Comparison of ENCODE assay signal across 16 cellular contexts in the genomic region with DNA sequence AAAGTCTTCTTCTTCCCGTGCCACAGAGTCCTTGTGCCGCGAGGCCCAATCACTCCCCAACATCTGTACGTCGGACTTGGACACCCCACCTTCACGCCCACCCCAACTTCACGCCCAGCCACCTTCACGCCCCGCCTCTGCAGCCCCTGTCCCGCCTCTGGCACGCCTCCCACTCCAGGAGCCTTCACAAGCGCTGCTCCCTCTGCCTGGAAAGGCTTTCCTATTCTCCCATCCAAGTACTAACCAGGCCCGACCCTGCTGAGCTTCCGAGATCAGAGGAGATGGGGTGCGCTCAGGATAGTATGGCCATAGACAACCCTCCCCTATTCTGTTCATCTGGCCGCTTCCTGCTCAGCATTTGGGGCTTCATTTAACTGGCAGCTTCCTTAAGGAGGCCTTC.
"Had no signal": no experiment of that assay in that cellular context is flagged by ENCODE, and none has a peak within 500 bp of the region (broad histone marks: within the 10 kb centered on the region; RNA-seq: fewer than 3 reads in every experiment).

No MANE protein-coding gene starts in this region.

- H3K36me3 Mint-ChIP-seq: activated naive CD8-positive, alpha-beta T cell; naive thymus-derived CD8-positive, alpha-beta T cell had no signal

- H3K27ac Mint-ChIP-seq: activated naive CD8-positive, alpha-beta T cell had no signal

- H3K27me3 ChIP-seq: thyroid gland had no signal

- FAIRE-seq: urothelium cell line had no signal

- DNase-seq: activated CD4-positive, alpha-beta T cell treated with anti-CD3 and anti-CD28 coated beads, Interleukin-2, amount 50 U/mL, for 4 hours; amniotic stem cell; effector memory CD4-positive, alpha-beta T cell; left cardiac atrium; mesendoderm; naive thymus-derived CD8-positive, alpha-beta T cell; occipital lobe; retina; stimulated activated CD4-positive, alpha-beta T cell treated with anti-CD3 and anti-CD28 coated beads, Interleukin-12 subunit alpha, Interleukin-12 subunit beta, amount 100 ng/mL, for 4 hours; stimulated activated CD4-positive, alpha-beta T cell treated with anti-CD3 and anti-CD28 coated beads, Interleukin-1b, Interleukin-23, amount 100 ng/mL, for 48 hours; stimulated activated naive CD4-positive, alpha-beta T cell treated with Interleukin-2 at 50 U/mL for 16 hours; T-helper 1 cell; thyroid gland; WERI-Rb-1 had no signal

- H3K4me3 Mint-ChIP-seq: activated naive CD8-positive, alpha-beta T cell; naive thymus-derived CD8-positive, alpha-beta T cell had no signal

- ATAC-seq: left cardiac atrium; naive thymus-derived CD8-positive, alpha-beta T cell had no signal

- H3K9me3 ChIP-seq: thyroid gland had no signal

- H3K9me3 Mint-ChIP-seq: naive thymus-derived CD8-positive, alpha-beta T cell had no signal

- H3K27ac ChIP-seq: WERI-Rb-1 had no signal

- H3K36me3 ChIP-seq: thyroid gland, WERI-Rb-1 had no signal

- H3K4me3 ChIP-seq: thyroid gland had no signal
